ENCODE assay signal across 1 cellular context in the genomic region with DNA sequence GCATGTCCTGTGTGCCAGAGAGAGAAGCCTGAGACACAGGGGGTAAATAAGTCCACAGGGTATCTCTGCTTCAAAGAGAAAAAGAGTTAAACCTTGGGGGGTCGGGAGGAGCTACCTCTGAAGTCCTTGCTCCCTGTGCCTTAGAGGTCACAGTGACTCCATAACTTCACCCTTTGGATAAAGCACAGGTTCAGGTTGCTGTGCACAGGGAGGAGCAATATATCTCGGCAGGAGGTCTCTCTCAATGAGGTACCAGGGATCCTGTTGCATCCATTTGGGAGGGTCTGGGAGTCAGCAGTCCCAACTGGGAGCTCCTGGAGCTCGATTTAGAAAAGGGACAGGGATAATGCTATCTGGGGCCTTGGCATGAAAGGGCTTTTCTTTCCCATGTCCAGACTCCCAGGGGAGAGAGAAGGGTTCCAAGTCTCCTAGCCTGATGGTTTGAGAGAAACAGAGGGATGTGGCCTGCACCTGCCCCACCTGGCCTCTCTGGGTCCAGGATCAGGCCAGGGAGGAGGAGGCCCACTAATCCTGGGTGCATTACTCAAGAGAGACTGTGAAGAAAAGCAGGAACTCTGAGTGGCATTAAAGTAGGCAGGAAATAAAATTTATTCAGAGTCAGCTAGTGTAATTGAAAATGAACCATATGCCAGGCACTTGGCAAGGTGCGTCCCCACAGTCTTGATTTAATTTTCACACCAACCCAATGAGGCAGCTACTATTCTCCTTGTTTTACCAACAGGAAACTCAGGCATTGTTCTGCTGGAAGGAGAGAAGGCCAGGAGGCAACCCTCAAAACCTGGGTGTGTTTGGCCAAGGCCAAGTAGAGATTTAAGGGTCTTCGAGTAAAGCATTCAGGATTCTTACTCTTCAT.
TF ChIP-seq lines count a peak whose summit lies in the region.

No MANE protein-coding gene starts in this region.

TF ChIP-seq in HEK293, 187 proteins besides CTCF, POLR2A, EP300 and RAD21 (continued from another document):
- TF ChIP-seq, protein P1, sequence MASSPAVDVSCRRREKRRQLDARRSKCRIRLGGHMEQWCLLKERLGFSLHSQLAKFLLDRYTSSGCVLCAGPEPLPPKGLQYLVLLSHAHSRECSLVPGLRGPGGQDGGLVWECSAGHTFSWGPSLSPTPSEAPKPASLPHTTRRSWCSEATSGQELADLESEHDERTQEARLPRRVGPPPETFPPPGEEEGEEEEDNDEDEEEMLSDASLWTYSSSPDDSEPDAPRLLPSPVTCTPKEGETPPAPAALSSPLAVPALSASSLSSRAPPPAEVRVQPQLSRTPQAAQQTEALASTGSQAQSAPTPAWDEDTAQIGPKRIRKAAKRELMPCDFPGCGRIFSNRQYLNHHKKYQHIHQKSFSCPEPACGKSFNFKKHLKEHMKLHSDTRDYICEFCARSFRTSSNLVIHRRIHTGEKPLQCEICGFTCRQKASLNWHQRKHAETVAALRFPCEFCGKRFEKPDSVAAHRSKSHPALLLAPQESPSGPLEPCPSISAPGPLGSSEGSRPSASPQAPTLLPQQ (tag by site-specific recombination; IDR thresholded peaks at IDR 0.05), result no peak
- no peak for TF ChIP-seq ZNF621 (tag by site-specific recombination; IDR thresholded peaks at IDR 0.05)
